Comparison of ENCODE assay signal across 1 cellular context in genomic region chrX:121746105-121746504, GRCh38.
A peak's percentile ranks its signal among the peaks of the same experiment; 100 is the strongest.
TF ChIP-seq lines count a peak whose summit lies in the region.

No MANE protein-coding gene starts in this region.

TF ChIP-seq in K562, 482 proteins besides CTCF, POLR2A, EP300 and RAD21 (continued from another document):
- TF ChIP-seq MGA (IDR thresholded peaks at IDR 0.05): no peak
- peak; percentile 50 for TF ChIP-seq MAFG (tag; conservative IDR thresholded peaks at IDR 0.05)
